25 cellular contexts compared by ENCODE assay signal in genomic region chr2:228527481-228527880, GRCh38.
A peak's percentile ranks its signal among the peaks of the same experiment; 100 is the strongest.
DNase-seq lines count a peak whose midpoint lies in the region; ATAC-seq, FAIRE-seq and TF ChIP-seq lines count a peak whose summit lies in the region.
"Had no signal": no experiment of that assay in that cellular context is flagged by ENCODE, and none has a peak within 500 bp of the region (broad histone marks: within the 10 kb centered on the region; RNA-seq: fewer than 3 reads in every experiment).

No MANE protein-coding gene starts in this region.

- no peaks in the 10 kb centered on the region for H3K36me3 ChIP-seq in bronchial epithelial cell (ENCODE audit: control insufficient read depth, insufficient read depth, low read length)
- H3K36me3 ChIP-seq: HAP-1 had no signal

- DNase-seq in EH (ENCODE audit: low read depth) (peak; percentile 40), NCI-H526 treated with DMSO at 0.1 percent for 48 hours (lab: John Stamatoyannopoulos, UW) (peak; percentile 28), bronchial epithelial cell (ENCODE audit: low read depth) (peak; percentile 15), kidney tubule cell (ENCODE audit: low spot score) (peak; percentile 27), posterior vena cava (ENCODE audit: low spot score) (no peak), NCI-H82 (lab: John Stamatoyannopoulos, UW) (no peak)
- DNase-seq: AML-193; C1 segment of cervical spinal cord; CD8-positive, alpha-beta T cell; KG1; NCI-H1092; NCI-H1436; NCI-H187 treated with DMSO at 0.1 percent for 48 hours; NCI-H2107; NCI-H510A; NCI-H774; PC-9; RPMI8226; SHP77 treated with DMSO at 0.1 percent for 48 hours; SW 1271 had no signal

- ATAC-seq in GM18907 (IDR thresholded peaks at IDR 0.05; ENCODE audit: unreplicated experiment) = no peak
- ATAC-seq: CD8-positive, alpha-beta T cell; GM12878; GM23338 had no signal

- H3K4me3 ChIP-seq in bronchial epithelial cell (ENCODE audit: low read depth, low read length) = no peak overlapping the region
- H3K4me3 ChIP-seq: GM12878, GM23338, HAP-1, PC-9, SK-N-MC had no signal

- FAIRE-seq in bronchial epithelial cell (lab: Jason Lieb, UNC) = no peak
- FAIRE-seq: GM12878 had no signal

- TF ChIP-seq CTCF in bronchial epithelial cell (IDR thresholded peaks at IDR 0.05; ENCODE audit: insufficient read depth, low read length, severe bottlenecking) = no peak

- intact Hi-C loops in posterior vena cava (cut with DNase I) = no loop called here

- H3K27me3 ChIP-seq in bronchial epithelial cell (ENCODE audit: control insufficient read depth, insufficient read depth, low read length) = no peaks in the 10 kb centered on the region

Comparison
In these comparisons a context has a peak if more than half of its experiments do, and no peak if none do; other contexts are left out.
1. DNase-seq: peak in EH (single experiment), NCI-H526 treated with DMSO at 0.1 percent for 48 hours (single experiment), bronchial epithelial cell (single experiment) and kidney tubule cell (single experiment); none in posterior vena cava (single experiment) and NCI-H82 (single experiment).